ENCODE assay signal across 18 cellular contexts in the genomic region with DNA sequence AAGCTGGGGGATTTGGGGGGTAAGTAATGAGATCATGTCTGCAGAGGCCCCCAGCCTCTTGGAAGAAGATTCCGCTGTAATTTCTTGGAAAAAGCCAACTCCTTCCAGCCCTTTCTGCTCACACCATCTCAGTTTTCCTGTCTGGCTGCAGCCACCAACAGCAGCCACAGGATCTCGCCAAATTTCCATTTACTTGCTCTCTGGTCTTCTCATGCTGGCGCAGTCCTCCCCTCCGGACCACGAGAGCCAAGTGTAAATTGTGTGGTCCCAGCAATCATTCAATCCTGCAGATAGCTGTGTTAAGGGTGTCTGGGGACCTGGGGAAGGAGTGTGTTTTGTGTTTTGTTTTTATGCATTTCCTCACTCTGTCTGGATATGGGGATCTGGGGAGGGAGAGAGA. TPM values are rescaled to one million over a fixed set of nuclear protein-coding genes. Genes with fewer than 3 reads are reported as not detected.
A peak's percentile ranks its signal among the peaks of the same experiment; 100 is the strongest.
DNase-seq lines count a peak whose midpoint lies in the region; ATAC-seq and TF ChIP-seq lines count a peak whose summit lies in the region.
"Had no signal": no experiment of that assay in that cellular context is flagged by ENCODE, and none has a peak within 500 bp of the region (broad histone marks: within the 10 kb centered on the region; RNA-seq: fewer than 3 reads in every experiment).

No MANE protein-coding gene starts in this region.

- H3K4me1 Mint-ChIP-seq in natural killer cell treated with Interleukin-12 subunit alpha and Interleukin-12 subunit beta and Interleukin-15 and Interleukin-18, amount 100 ng/mL, for 72 hours (ENCODE audit: low read depth in 2 of 2) = no peaks in the 10 kb centered on the region
- H3K4me1 Mint-ChIP-seq in natural killer cell = no peaks in the 10 kb centered on the region
- peaks cover 36% of the 10 kb centered on the region for H3K4me1 Mint-ChIP-seq in neural progenitor cell
- no peaks in the 10 kb centered on the region for H3K4me1 Mint-ChIP-seq in effector memory CD8-positive, alpha-beta T cell (ENCODE audit: low read depth in 2 of 2)

- no peaks in the 10 kb centered on the region for H3K36me3 Mint-ChIP-seq in natural killer cell treated with Interleukin-12 subunit alpha and Interleukin-12 subunit beta and Interleukin-15 and Interleukin-18, amount 100 ng/mL, for 72 hours
- H3K36me3 Mint-ChIP-seq in natural killer cell (no peaks in the 10 kb centered on the region), neural progenitor cell (no peaks in the 10 kb centered on the region)
- H3K36me3 Mint-ChIP-seq in effector memory CD8-positive, alpha-beta T cell (ENCODE audit: insufficient read depth) = no peaks in the 10 kb centered on the region

- intact Hi-C loops in natural killer cell (cut with micrococcal nuclease) (no loop called here), lower lobe of right lung (cut with DNase I) (no loop called here)

- no peaks in the 10 kb centered on the region for H4K20me1 ChIP-seq in neural progenitor cell (ENCODE audit: low read depth)

- H3K9me3 ChIP-seq in neural progenitor cell (ENCODE audit: low read depth) = no peaks in the 10 kb centered on the region
- H3K9me3 ChIP-seq in lower lobe of right lung = no peaks in the 10 kb centered on the region

- no peaks in the 10 kb centered on the region for H3K79me2 ChIP-seq in neural progenitor cell (ENCODE audit: low read depth)

- H3K27me3 ChIP-seq in neural progenitor cell (no peaks in the 10 kb centered on the region), lower lobe of right lung (ENCODE audit: low read depth) (no peaks in the 10 kb centered on the region)

- no peaks in the 10 kb centered on the region for H3K9me3 Mint-ChIP-seq in natural killer cell treated with Interleukin-12 subunit alpha and Interleukin-12 subunit beta and Interleukin-15 and Interleukin-18, amount 100 ng/mL, for 72 hours
- H3K9me3 Mint-ChIP-seq in natural killer cell (no peaks in the 10 kb centered on the region), neural progenitor cell (no peaks in the 10 kb centered on the region)
- H3K9me3 Mint-ChIP-seq in effector memory CD8-positive, alpha-beta T cell = no peaks in the 10 kb centered on the region

- H3K4me3 Mint-ChIP-seq in natural killer cell treated with Interleukin-12 subunit alpha and Interleukin-12 subunit beta and Interleukin-15 and Interleukin-18, amount 100 ng/mL, for 72 hours = no peak overlapping the region
- H3K4me3 Mint-ChIP-seq in natural killer cell (no peak overlapping the region), neural progenitor cell (peak overlapping the region; percentile 8)
- H3K4me3 Mint-ChIP-seq in effector memory CD8-positive, alpha-beta T cell = no peak overlapping the region

- H3K9ac ChIP-seq in neural progenitor cell = no peak overlapping the region

- H3K4me1 ChIP-seq in neural progenitor cell = peaks cover 5% of the 10 kb centered on the region
- H3K4me1 ChIP-seq in lower lobe of right lung = no peaks in the 10 kb centered on the region

- H3K36me3 ChIP-seq in neural progenitor cell (no peaks in the 10 kb centered on the region), lower lobe of right lung (no peaks in the 10 kb centered on the region)

- H3K27me3 Mint-ChIP-seq in natural killer cell treated with Interleukin-12 subunit alpha and Interleukin-12 subunit beta and Interleukin-15 and Interleukin-18, amount 100 ng/mL, for 72 hours = no peaks in the 10 kb centered on the region
- peaks cover 0 to 3% of the 10 kb centered on the region in 2 donors for H3K27me3 Mint-ChIP-seq in natural killer cell (ENCODE audit: low read depth in 2 of 2)
- peaks cover 3% of the 10 kb centered on the region for H3K27me3 Mint-ChIP-seq in neural progenitor cell (ENCODE audit: insufficient read depth, low read depth)
- H3K27me3 Mint-ChIP-seq in effector memory CD8-positive, alpha-beta T cell = peaks cover 12 to 31% of the 10 kb centered on the region in 2 donors

- no peak overlapping the region for H3K27ac Mint-ChIP-seq in natural killer cell treated with Interleukin-12 subunit alpha and Interleukin-12 subunit beta and Interleukin-15 and Interleukin-18, amount 100 ng/mL, for 72 hours
- H3K27ac Mint-ChIP-seq in natural killer cell = no peak overlapping the region
- H3K27ac Mint-ChIP-seq in neural progenitor cell = peak overlapping the region; percentile 92
- H3K27ac Mint-ChIP-seq in effector memory CD8-positive, alpha-beta T cell = no peak overlapping the region

- no peak overlapping the region for H3K27ac ChIP-seq in neural progenitor cell
- H3K27ac ChIP-seq in lower lobe of right lung = no peak overlapping the region

- H3K4me3 ChIP-seq in fibroblast of the aortic adventitia (ENCODE audit: low read depth, low read length) = no peak overlapping the region
- no peak overlapping the region for H3K4me3 ChIP-seq in neural progenitor cell
- no peak overlapping the region for H3K4me3 ChIP-seq in lower lobe of right lung
- H3K4me3 ChIP-seq: GM12878 had no signal

- no peak overlapping the region for H2AFZ ChIP-seq in neural progenitor cell (replicated peaks)

- DNase-seq in natural killer cell treated with Interleukin-12 subunit alpha and Interleukin-12 subunit beta and Interleukin-15 and Interleukin-18, amount 100 ng/mL, for 72 hours (ENCODE audit: low spot score) = peak; percentile 47
- DNase-seq in natural killer cell (no peak), fibroblast of the aortic adventitia (ENCODE audit: low read depth) (peak; percentile 31), neural progenitor cell (ENCODE audit: low spot score) (no peak), lower lobe of right lung (no peak)
- DNase-seq in effector memory CD8-positive, alpha-beta T cell = no peak
- no peak for DNase-seq in stimulated activated naive CD4-positive, alpha-beta T cell (lab: John Stamatoyannopoulos, UW)
- DNase-seq: DMS79; KBM-7; NCI-H1092; NCI-H2227 treated with DMSO at 0.1 percent for 48 hours; NCI-H524 treated with DMSO at 0.1 percent for 48 hours; NK-92 treated with Interleukin-12 subunit alpha and Interleukin-12 subunit beta, amount 100 ng/mL, for 24 hours; OCI-M1; RPMI8226 had no signal

- TF ChIP-seq CTCF in natural killer cell (IDR thresholded peaks at IDR 0.05) = no peak
- no peak for TF ChIP-seq CTCF in fibroblast of the aortic adventitia (IDR thresholded peaks at IDR 0.05; ENCODE audit: insufficient read depth, low read length)
- TF ChIP-seq CTCF in neural progenitor cell (IDR thresholded peaks at IDR 0.05) = no peak
- TF ChIP-seq CTCF in lower lobe of right lung (IDR thresholded peaks at IDR 0.05) = no peak

- H3K4me2 ChIP-seq in neural progenitor cell = no peak overlapping the region

- ATAC-seq in natural killer cell treated with Interleukin-12 subunit alpha and Interleukin-12 subunit beta and Interleukin-15 and Interleukin-18, amount 100 ng/mL, for 72 hours = no peak
- ATAC-seq in natural killer cell = no peak
- no peak for ATAC-seq in HG02588 (IDR thresholded peaks at IDR 0.05; ENCODE audit: unreplicated experiment)
- no peak for ATAC-seq in effector memory CD8-positive, alpha-beta T cell (replicated peaks)
- no peak for ATAC-seq in lower lobe of right lung
- ATAC-seq: GM12878, HCT116 had no signal

- no peaks in the 10 kb centered on the region for H3F3A ChIP-seq in neural progenitor cell (ENCODE audit: low read depth)

RNA-seq across cellular contexts. Expression of gene ASB13, which starts 49.5 kb away (rescaled TPM):
- 1 to 10 TPM; 1.9 to 2.3 TPM for total RNA-seq in natural killer cell treated with Interleukin-12 subunit alpha and Interleukin-12 subunit beta and Interleukin-15 and Interleukin-18, amount 100 ng/mL, for 72 hours
- total RNA-seq in natural killer cell (1 to 10 TPM in 2 of 3 donors, under 1 TPM in 1; 0.99 to 2.4 (median 1.4) TPM), fibroblast of the aortic adventitia (ENCODE audit: low replicate concordance) (8.4 and 17.1 TPM in 2 replicates), neural progenitor cell (ENCODE audit: low replicate concordance) (15.0 and 18.1 TPM in 2 replicates), lower lobe of right lung (27.6 TPM)

Comparison
In these comparisons a context has a peak if more than half of its experiments do, and no peak if none do; other contexts are left out.
1. DNase-seq: peak in natural killer cell treated with Interleukin-12 subunit alpha and Interleukin-12 subunit beta and Interleukin-15 and Interleukin-18, amount 100 ng/mL, for 72 hours (single experiment) and fibroblast of the aortic adventitia (single experiment); none in natural killer cell (single experiment), neural progenitor cell (single experiment), effector memory CD8-positive, alpha-beta T cell (0 of 3), stimulated activated naive CD4-positive, alpha-beta T cell (0 of 6) and lower lobe of right lung (single experiment).